In the genomic region with DNA sequence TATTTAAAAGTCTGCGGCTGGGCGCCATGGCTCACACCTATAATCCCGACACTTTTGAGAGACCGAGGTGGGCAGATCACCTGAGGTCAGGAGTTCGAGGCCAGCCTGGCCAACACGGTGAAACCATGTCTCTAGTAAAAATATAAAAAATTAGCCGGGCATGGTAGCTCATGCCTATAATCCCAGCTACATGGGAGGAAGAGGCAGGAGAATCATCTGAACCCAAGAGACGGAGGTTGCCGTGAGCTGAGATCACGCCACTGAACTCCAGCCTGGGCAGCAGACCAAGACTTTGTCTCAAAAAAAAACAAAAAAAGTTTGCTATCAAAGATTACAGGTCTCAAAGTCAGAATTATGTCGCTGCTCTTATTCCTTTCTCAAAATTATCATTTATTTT, we compare ENCODE assay signal across 20 cellular contexts. TPM values are rescaled to one million over a fixed set of nuclear protein-coding genes. Genes with fewer than 3 reads are reported as not detected.
DNase-seq lines count a peak whose midpoint lies in the region; ATAC-seq, FAIRE-seq and TF ChIP-seq lines count a peak whose summit lies in the region.
"Had no signal": no experiment of that assay in that cellular context is flagged by ENCODE, and none has a peak within 500 bp of the region (broad histone marks: within the 10 kb centered on the region; RNA-seq: fewer than 3 reads in every experiment).

No MANE protein-coding gene starts in this region.

- no peak overlapping the region for H2BK5ac ChIP-seq in mesendoderm (ENCODE audit: low read length)

- H3K4me1 ChIP-seq in A549 (peaks cover 77% of the 10 kb centered on the region), endodermal cell (ENCODE audit: control insufficient read depth, insufficient read depth, low read length) (peaks cover 30% of the 10 kb centered on the region), mesendoderm (ENCODE audit: control insufficient read depth, low read depth, low read length) (peaks cover 3% of the 10 kb centered on the region), psoas muscle (peaks cover 8% of the 10 kb centered on the region)
- H3K4me1 ChIP-seq: BLaER1 treated with 17β-estradiol and CSF1 and Interleukin-3, amounts not matched to agents 10 nM and 100 nM had no signal

- peak overlapping the region; percentile 30 for H3K56ac ChIP-seq in mesendoderm (ENCODE audit: low read length)

- H2BK15ac ChIP-seq in mesendoderm (replicated peaks; ENCODE audit: low read depth), result no peak overlapping the region

- no peak overlapping the region for H4K8ac ChIP-seq in mesendoderm (ENCODE audit: low read depth, low read length)

- H3K4me3 Mint-ChIP-seq in HFFc6 (peak overlapping the region; percentile 78; the same call in 1 of the 2 replicates), endodermal cell (no peak overlapping the region)
- H3K4me3 Mint-ChIP-seq in activated CD4-positive, alpha-beta memory T cell treated with anti-CD3 and anti-CD28 coated beads for 36 hours, result no peak overlapping the region
- H3K4me3 Mint-ChIP-seq: CD8-positive, alpha-beta memory T cell; H9 had no signal

- no peaks in the 10 kb centered on the region for H3K9me3 ChIP-seq in A549
- H3K9me3 ChIP-seq in endodermal cell (ENCODE audit: control insufficient read depth, low read length), result no peaks in the 10 kb centered on the region
- no peaks in the 10 kb centered on the region for H3K9me3 ChIP-seq in psoas muscle
- H3K9me3 ChIP-seq: BLaER1 treated with 17β-estradiol and CSF1 and Interleukin-3, amounts not matched to agents 10 nM and 100 nM had no signal

- H3K27me3 ChIP-seq in endodermal cell (ENCODE audit: control insufficient read depth, insufficient read depth, low read length, poor library complexity, severe bottlenecking) (no peaks in the 10 kb centered on the region), mesendoderm (ENCODE audit: insufficient read depth, low read length, poor library complexity) (no peaks in the 10 kb centered on the region), psoas muscle (ENCODE audit: insufficient read depth in 3 of 3, low read length in 2 of 3) (no peaks in the 10 kb centered on the region)
- H3K27me3 ChIP-seq: BLaER1 treated with 17β-estradiol and CSF1 and Interleukin-3, amounts not matched to agents 10 nM and 100 nM had no signal

- H3K4me2 ChIP-seq in A549 (peak overlapping the region; percentile 75), mesendoderm (ENCODE audit: low read length) (no peak overlapping the region)
- H3K4me2 ChIP-seq: BLaER1 treated with 17β-estradiol and CSF1 and Interleukin-3, amounts not matched to agents 10 nM and 100 nM; KMS-11 had no signal

- no peak for FAIRE-seq in A549 (lab: Jason Lieb, UNC)
- FAIRE-seq: D721Med, GM12891 had no signal

- H3K27ac ChIP-seq in A549 (peak overlapping the region; percentile 53 to 68; a peak in 5 of 6 replicates), endodermal cell (ENCODE audit: low read depth, low read length) (no peak overlapping the region), mesendoderm (ENCODE audit: low read depth, low read length) (no peak overlapping the region), psoas muscle (no peak overlapping the region)
- H3K27ac ChIP-seq: BLaER1 treated with 17β-estradiol and CSF1 and Interleukin-3, amounts not matched to agents 10 nM and 100 nM; KMS-11; RWPE1 had no signal

- H3K79me2 ChIP-seq in mesendoderm (ENCODE audit: control insufficient read depth, insufficient read depth, low read length), result no peaks in the 10 kb centered on the region

- ATAC-seq in A549 (no peak), GM21367 (IDR thresholded peaks at IDR 0.05; ENCODE audit: unreplicated experiment) (no peak), psoas muscle (no peak)

- H3K9me3 Mint-ChIP-seq in HFFc6 (no peaks in the 10 kb centered on the region), endodermal cell (no peaks in the 10 kb centered on the region)
- H3K9me3 Mint-ChIP-seq in activated CD4-positive, alpha-beta memory T cell treated with anti-CD3 and anti-CD28 coated beads for 36 hours, result no peaks in the 10 kb centered on the region
- H3K9me3 Mint-ChIP-seq: CD8-positive, alpha-beta memory T cell; H9 had no signal

- H3K4me3 ChIP-seq in A549, result no peak overlapping the region
- no peak overlapping the region for H3K4me3 ChIP-seq in endodermal cell (ENCODE audit: low read length)
- H3K4me3 ChIP-seq in mesendoderm (ENCODE audit: low read length), result no peak overlapping the region
- H3K4me3 ChIP-seq in psoas muscle, result no peak overlapping the region
- H3K4me3 ChIP-seq: BLaER1 treated with 17β-estradiol and CSF1 and Interleukin-3, amounts not matched to agents 10 nM and 100 nM had no signal

- no peak for TF ChIP-seq RAD21 in A549 (conservative IDR thresholded peaks at IDR 0.05 in 1 of 2, IDR thresholded peaks at IDR 0.05 in 1 of 2)

- peak overlapping the region; percentile 62 for H3K4ac ChIP-seq in mesendoderm (ENCODE audit: low read depth, low read length)

- H3K27me3 Mint-ChIP-seq in HFFc6 (ENCODE audit: insufficient read depth) (peaks cover 2% of the 10 kb centered on the region), endodermal cell (ENCODE audit: insufficient read depth) (no peaks in the 10 kb centered on the region)
- H3K27me3 Mint-ChIP-seq in activated CD4-positive, alpha-beta memory T cell treated with anti-CD3 and anti-CD28 coated beads for 36 hours, result no peaks in the 10 kb centered on the region

- H3K36me3 ChIP-seq in endodermal cell (ENCODE audit: control insufficient read depth, insufficient read depth, low read length), result no peaks in the 10 kb centered on the region
- H3K36me3 ChIP-seq in mesendoderm (ENCODE audit: control insufficient read depth, insufficient read depth, low read length), result no peaks in the 10 kb centered on the region
- H3K36me3 ChIP-seq in psoas muscle (ENCODE audit: insufficient read depth in 1 of 2, low read depth in 1 of 2), result no peaks in the 10 kb centered on the region
- H3K36me3 ChIP-seq: BLaER1 treated with 17β-estradiol and CSF1 and Interleukin-3, amounts not matched to agents 10 nM and 100 nM had no signal

- CTCF ChIA-PET in A549 (lab: Yijun Ruan, JAX), result interaction anchor here (0.5 to 3.4 kb wide), 13 partner anchors 20 to 486 kb away, joined by 3 to 21 read pairs (median 5); partner anchors contain the start of genes HIBADH and HOXA13
- CTCF ChIA-PET in activated CD4-positive, alpha-beta memory T cell treated with anti-CD3 and anti-CD28 coated beads for 36 hours (lab: Charles Lee), result interaction anchor here (0.7 to 2.6 kb wide), 4 partner anchors 31 to 411 kb away, joined by 3 to 11 read pairs (median 6); no protein-coding TSS in a partner anchor

- no peak overlapping the region for H3K9ac ChIP-seq in endodermal cell (ENCODE audit: extremely low read depth, low read length, poor library complexity, severe bottlenecking)
- no peak overlapping the region for H3K9ac ChIP-seq in mesendoderm (ENCODE audit: low read length)
- H3K9ac ChIP-seq: BLaER1 treated with 17β-estradiol and CSF1 and Interleukin-3, amounts not matched to agents 10 nM and 100 nM; KMS-11 had no signal

- no peak for DNase-seq in A549 (ENCODE audit: low read depth in 1 of 2, low spot score in 1 of 2)
- no peak for DNase-seq in HFFc6
- DNase-seq in endodermal cell, result no peak
- no peak for DNase-seq in mesendoderm
- DNase-seq in activated CD4-positive, alpha-beta memory T cell treated with anti-CD3 and anti-CD28 coated beads for 36 hours, result no peak
- DNase-seq in psoas muscle, result no peak
- DNase-seq: CD8-positive, alpha-beta memory T cell; H9; MV-4-11; NCI-H1417 treated with DMSO at 0.1 percent for 48 hours; NCI-H187 treated with DMSO at 0.1 percent for 48 hours; NCI-H2227 treated with DMSO at 0.1 percent for 48 hours; NCI-H510A treated with DMSO at 0.1 percent for 48 hours; NCI-H774 had no signal

- no peak for TF ChIP-seq EP300 in A549 (IDR thresholded peaks at IDR 0.05)

- TF ChIP-seq CTCF in A549 (IDR thresholded peaks at IDR 0.05) (no peak), HFFc6 (IDR thresholded peaks at IDR 0.05) (no peak), endodermal cell (conservative IDR thresholded peaks at IDR 0.05) (no peak), psoas muscle (IDR thresholded peaks at IDR 0.05) (no peak)

- H3K79me1 ChIP-seq in mesendoderm (ENCODE audit: low read length), result no peaks in the 10 kb centered on the region

- intact Hi-C loops in activated CD4-positive, alpha-beta memory T cell treated with anti-CD3 and anti-CD28 coated beads for 36 hours (cut with micrococcal nuclease), result no loop called here
- intact Hi-C loops in psoas muscle (cut with DNase I), result no loop called here

- TF ChIP-seq POLR2A in A549 (IDR thresholded peaks at IDR 0.05; ENCODE audit: low read length), result no peak

- no peak overlapping the region for H3K23ac ChIP-seq in mesendoderm (ENCODE audit: low read length)

- H2AK5ac ChIP-seq in mesendoderm (ENCODE audit: low read length), result no peak overlapping the region

- H2BK120ac ChIP-seq in mesendoderm (ENCODE audit: low read depth, low read length), result no peak overlapping the region

- H3K27ac Mint-ChIP-seq in HFFc6, result peak overlapping the region; percentile 85
- H3K27ac Mint-ChIP-seq in endodermal cell, result peak overlapping the region; percentile 90
- H3K27ac Mint-ChIP-seq in activated CD4-positive, alpha-beta memory T cell treated with anti-CD3 and anti-CD28 coated beads for 36 hours, result no peak overlapping the region
- H3K27ac Mint-ChIP-seq: CD8-positive, alpha-beta memory T cell had no signal

- peak overlapping the region; percentile 94 for H3K18ac ChIP-seq in mesendoderm (ENCODE audit: low read length)

- no peak overlapping the region for H4K5ac ChIP-seq in mesendoderm (ENCODE audit: low read length)

- POLR2A ChIA-PET in A549 (lab: Yijun Ruan, JAX), result interaction anchor here (1.9 kb wide), 1 partner anchor 56 kb away, joined by 6 read pairs; the partner anchor contains the start of gene HIBADH
- POLR2A ChIA-PET in activated CD4-positive, alpha-beta memory T cell treated with anti-CD3 and anti-CD28 coated beads for 36 hours (lab: Charles Lee), result no interaction called here

- H3K4me1 Mint-ChIP-seq in HFFc6 (ENCODE audit: low read depth) (peaks cover 83% of the 10 kb centered on the region), endodermal cell (peaks cover 55% of the 10 kb centered on the region)
- H3K4me1 Mint-ChIP-seq in activated CD4-positive, alpha-beta memory T cell treated with anti-CD3 and anti-CD28 coated beads for 36 hours (ENCODE audit: low read depth), result no peaks in the 10 kb centered on the region

- WGBS in A549 (ENCODE audit: missing lambda C conversion rate), result 76% methylated on average over 11 of the region's 11 CpGs
- 87 to 90% methylated on average over 10 to 11 of the region's 11 CpGs for WGBS in endodermal cell (ENCODE audit: insufficient coverage in 1 of 2, insufficient read length in 1 of 2), 2 experiments
- no CpG with 5 or more reads among the region's 11 CpGs for WGBS in mesendoderm (ENCODE audit: extremely low coverage, insufficient coverage, low lambda C conversion rate)
- 94 to 95% (median 95%) methylated on average over 11 of the region's 11 CpGs for WGBS in psoas muscle, 3 donors

- H3K36me3 Mint-ChIP-seq in HFFc6 (ENCODE audit: low read depth), result no peaks in the 10 kb centered on the region
- H3K36me3 Mint-ChIP-seq in endodermal cell (ENCODE audit: low read depth), result no peaks in the 10 kb centered on the region
- H3K36me3 Mint-ChIP-seq in activated CD4-positive, alpha-beta memory T cell treated with anti-CD3 and anti-CD28 coated beads for 36 hours, result no peaks in the 10 kb centered on the region

RNA-seq across cellular contexts. Expression of gene HIBADH, which starts 55.5 kb away (rescaled TPM):
- 108 and 118 TPM in 2 replicates for polyA plus RNA-seq in A549 (2011; rRNA removed)
- 39.3 and 43.4 TPM in 2 replicates for polyA plus RNA-seq in A549 (2012; cell fraction: cytosol; rRNA removed)
- 12.1 and 19.5 TPM in 2 replicates for polyA plus RNA-seq in A549 (2012; cell fraction: nucleus; rRNA removed)
- 43.4 to 49.6 TPM (median 49.5 TPM) in 3 replicates for polyA plus RNA-seq in A549 (2017; fragmentation: RNase III; extraction: RNeasy Plus Mini Kit Qiagen cat#74134 plus additional on column Dnase treatment)
- 27.7 and 29.1 TPM in 2 replicates for polyA minus RNA-seq in A549 (2011; rRNA and poly(A)+ RNA removed)
- 10 to 100 TPM; 43.6 to 55.6 (median 47.3) TPM for total RNA-seq in HFFc6 (2021; fragmentation: NEBNext Ultra II Directional; extraction: Animal tissue kit (Norgen Biotek cat#: 25700))
- 10 to 100 TPM; 48.3 to 78.1 TPM for total RNA-seq in endodermal cell
- polyA plus RNA-seq in endodermal cell (2013, experiment 1 of 2), result 31.2 TPM
- polyA plus RNA-seq in endodermal cell (2013, experiment 2 of 2), result 26.6 TPM
- 13.4 TPM for polyA plus RNA-seq in mesendoderm (2013, experiment 1 of 2)
- polyA plus RNA-seq in mesendoderm (2013, experiment 2 of 2), result 13.7 TPM
- 10 to 100 TPM; 21.9 to 22.6 TPM for total RNA-seq in activated CD4-positive, alpha-beta memory T cell treated with anti-CD3 and anti-CD28 coated beads for 36 hours
- 10 to 100 TPM; 43.3 to 67.7 (median 51.9) TPM for total RNA-seq in psoas muscle
- 10 to 100 TPM; 25.2 to 59.7 (median 41.5) TPM for polyA plus RNA-seq in psoas muscle

Comparison
In these comparisons a context has a peak if more than half of its experiments do, and no peak if none do; other contexts are left out.
1. H3K27ac ChIP-seq: peak in A549 (2 of 2); none in endodermal cell (single experiment), mesendoderm (single experiment) and psoas muscle (single experiment).